In genomic region chr17:39001703-39002637, GRCh38 we compare ENCODE assay signal across 8 cellular contexts. TPM values are rescaled to one million over a fixed set of nuclear protein-coding genes. Genes with fewer than 3 reads are reported as not detected.
DNase-seq lines count a peak whose midpoint lies in the region; ATAC-seq, FAIRE-seq and TF ChIP-seq lines count a peak whose summit lies in the region.

No MANE protein-coding gene starts in this region.

- no peak for TF ChIP-seq POLR2A in H54 (IDR thresholded peaks at IDR 0.05; ENCODE audit: low read depth, low read length)

- peaks cover 26% of the 10 kb centered on the region for H3K4me1 ChIP-seq in skeletal muscle satellite cell (ENCODE audit: control insufficient read depth, insufficient read depth, low read length)

- H3K4me3 ChIP-seq in skeletal muscle satellite cell (ENCODE audit: low read length): no peak overlapping the region

- no peak for ATAC-seq in HG02678 (IDR thresholded peaks at IDR 0.05; ENCODE audit: unreplicated experiment)

- intact Hi-C loops in cardiac septum (cut with DNase I): loop anchor here (2.0 to 5.0 kb wide), 3 partner anchors 59 to 150 kb away; partner anchors contain the start of gene PLXDC1

- no peaks in the 10 kb centered on the region for H3K36me3 ChIP-seq in skeletal muscle satellite cell (ENCODE audit: insufficient read depth, low read length)

- H3K4me2 ChIP-seq in skeletal muscle satellite cell (ENCODE audit: low read length): peak overlapping the region; percentile 54

- peaks cover 4% of the 10 kb centered on the region for H3K27me3 ChIP-seq in skeletal muscle satellite cell (ENCODE audit: control insufficient read depth, insufficient read depth, low read length)

- peak; percentile 26 for DNase-seq in H54 (ENCODE audit: insufficient read length, low spot score)
- peak; percentile 78 for DNase-seq in UCSD-AML1 (lab: John Stamatoyannopoulos, UW; ENCODE audit: unreplicated experiment)
- peak; percentile 91 for DNase-seq in cardiac septum (ENCODE audit: low spot score)
- DNase-seq in NCI-H748 treated with DMSO at 0.1 percent for 48 hours (lab: John Stamatoyannopoulos, UW): no peak
- DNase-seq in retina: no peak
- no peak for DNase-seq in midbrain (lab: John Stamatoyannopoulos, UW)

- no peak for FAIRE-seq in H54 (lab: Jason Lieb, UNC)

- H3K9ac ChIP-seq in skeletal muscle satellite cell (ENCODE audit: low read depth, low read length): no peak overlapping the region

- no peaks in the 10 kb centered on the region for H3K9me3 ChIP-seq in skeletal muscle satellite cell (replicated peaks; ENCODE audit: low read length)

RNA-seq across cellular contexts. Expression of gene FBXO47, which starts 34.8 kb away (rescaled TPM):
- total RNA-seq in cardiac septum: not detected
- total RNA-seq in skeletal muscle satellite cell (2012; rRNA removed): not detected in 2 replicates

Comparison
In these comparisons a context has a peak if more than half of its experiments do, and no peak if none do; other contexts are left out.
1. DNase-seq: peak in H54 (single experiment), UCSD-AML1 (single experiment) and cardiac septum (single experiment); none in NCI-H748 treated with DMSO at 0.1 percent for 48 hours (single experiment), retina (single experiment) and midbrain (single experiment).